8 cellular contexts compared by ENCODE assay signal in genomic region chr19:18321729-18322091, GRCh38. TPM values are rescaled to one million over a fixed set of nuclear protein-coding genes. Genes with fewer than 3 reads are reported as not detected.
DNase-seq lines count a peak whose midpoint lies in the region; ATAC-seq and TF ChIP-seq lines count a peak whose summit lies in the region.

No MANE protein-coding gene starts in this region.

- CTCF ChIA-PET in Calu3 (lab: Charles Lee): interaction anchor here (0.9 to 2.6 kb wide), 4 partner anchors 15 to 43 kb away, joined by 4 to 48 read pairs (median 10); partner anchors contain the start of gene JUND

- ATAC-seq in HG03175 (IDR thresholded peaks at IDR 0.05; ENCODE audit: unreplicated experiment): no peak

- DNase-seq in Calu3 (no peak), NCI-H2227 treated with DMSO at 0.1 percent for 48 hours (lab: John Stamatoyannopoulos, UW) (peak; percentile 7), nephron progenitor cell (no peak), GM20000 (ENCODE audit: low spot score) (no peak), GM13976 (ENCODE audit: low spot score) (no peak), cerebellum (ENCODE audit: low spot score) (no peak)
- DNase-seq in central memory CD4-positive, alpha-beta T cell: peak; percentile 19

- no peak for TF ChIP-seq CTCF in Calu3 (IDR thresholded peaks at IDR 0.05; ENCODE audit: unreplicated experiment)
- no peak for TF ChIP-seq CTCF in nephron progenitor cell (IDR thresholded peaks at IDR 0.05)
- no peak for TF ChIP-seq CTCF in GM20000 (IDR thresholded peaks at IDR 0.05; ENCODE audit: extremely low read depth, missing control alignments)
- TF ChIP-seq CTCF in GM13976 (IDR thresholded peaks at IDR 0.05; ENCODE audit: borderline replicate concordance, control extremely low read depth, extremely low read depth, insufficient read depth, missing control alignments): no peak

- no peaks in the 10 kb centered on the region for H3K9me3 Mint-ChIP-seq in Calu3 (ENCODE audit: low read depth, unreplicated experiment)
- H3K9me3 Mint-ChIP-seq in nephron progenitor cell: no peaks in the 10 kb centered on the region

- intact Hi-C loops in Calu3 (cut with micrococcal nuclease; ENCODE audit: unreplicated experiment): no loop called here

- no TSS peak for BruUV-seq in Calu3 (replicated peaks; lab: Mats Ljungman, UMichigan)

- H3K27ac Mint-ChIP-seq in Calu3 (ENCODE audit: unreplicated experiment): peak overlapping the region; percentile 91
- peak overlapping the region; percentile 67 for H3K27ac Mint-ChIP-seq in nephron progenitor cell

- H3K4me1 Mint-ChIP-seq in Calu3 (ENCODE audit: low read depth, unreplicated experiment) (peaks cover 31% of the 10 kb centered on the region), nephron progenitor cell (peaks cover 51% of the 10 kb centered on the region)

- H3K4me3 Mint-ChIP-seq in Calu3 (ENCODE audit: low read depth, unreplicated experiment): peak overlapping the region; percentile 72
- H3K4me3 Mint-ChIP-seq in nephron progenitor cell: peak overlapping the region; percentile 84

- H3K27me3 Mint-ChIP-seq in Calu3 (ENCODE audit: unreplicated experiment) (no peaks in the 10 kb centered on the region), nephron progenitor cell (ENCODE audit: low read depth, poor library complexity) (peaks cover 6% of the 10 kb centered on the region)

- in situ Hi-C loops in GM13976 (cut with MboI; ENCODE audit: low sequenced_read_pairs, unreplicated experiment): no loop called here

- H3K36me3 Mint-ChIP-seq in Calu3 (ENCODE audit: insufficient read depth, unreplicated experiment) (peaks cover 18% of the 10 kb centered on the region), nephron progenitor cell (ENCODE audit: low read depth) (peaks cover 6% of the 10 kb centered on the region)

RNA-seq across cellular contexts. Expression of gene LSM4, which starts 1.2 kb away (rescaled TPM):
- total RNA-seq in Calu3 (2022): 111 and 115 TPM in 2 replicates
- total RNA-seq in cerebellum: 55.1 TPM

RNA-seq across cellular contexts. Expression of gene PGPEP1, which starts 18.7 kb away (rescaled TPM):
- total RNA-seq in Calu3 (2022) (27.9 and 42.0 TPM in 2 replicates), cerebellum (13.4 TPM)

RNA-seq across cellular contexts. Expression of gene JUND, which starts 40.3 kb away (rescaled TPM):
- total RNA-seq in Calu3 (2022) (44.9 and 60.9 TPM in 2 replicates), cerebellum (60.1 TPM)

RNA-seq across cellular contexts. Expression of gene IQCN, which starts 47.5 kb away (rescaled TPM):
- total RNA-seq in Calu3 (2022) (1.5 and 1.6 TPM in 2 replicates), cerebellum (2.9 TPM)

Comparison
In these comparisons a context has a peak if more than half of its experiments do, and no peak if none do; other contexts are left out.
1. DNase-seq: peak in NCI-H2227 treated with DMSO at 0.1 percent for 48 hours (single experiment) and central memory CD4-positive, alpha-beta T cell (single experiment); none in Calu3 (single experiment), nephron progenitor cell (single experiment), GM20000 (single experiment), GM13976 (single experiment) and cerebellum (single experiment).